Comparison of ENCODE assay signal across 22 cellular contexts in the genomic region with DNA sequence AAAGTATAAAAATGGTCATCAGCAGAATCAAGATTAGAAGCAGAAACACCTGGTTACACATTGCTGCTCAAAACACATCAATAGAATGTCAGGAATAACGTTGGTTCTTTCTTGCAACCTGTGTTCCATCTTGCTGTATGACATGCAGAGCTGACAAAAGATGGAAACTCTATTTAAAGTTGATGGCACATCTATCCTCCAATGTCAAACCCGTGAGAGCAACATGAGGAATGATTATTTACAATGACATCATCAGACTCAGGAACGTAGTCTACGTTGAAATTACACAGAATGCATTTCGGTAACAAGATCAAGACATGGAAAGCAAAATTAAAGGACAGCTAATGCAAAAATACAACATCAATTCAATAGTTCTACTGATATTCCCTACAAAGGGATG. TPM values are rescaled to one million over a fixed set of nuclear protein-coding genes. Genes with fewer than 3 reads are reported as not detected.
A peak's percentile ranks its signal among the peaks of the same experiment; 100 is the strongest.
DNase-seq lines count a peak whose midpoint lies in the region; ATAC-seq, FAIRE-seq and TF ChIP-seq lines count a peak whose summit lies in the region.
"Had no signal": no experiment of that assay in that cellular context is flagged by ENCODE, and none has a peak within 500 bp of the region (broad histone marks: within the 10 kb centered on the region; RNA-seq: fewer than 3 reads in every experiment).

No MANE protein-coding gene starts in this region.

- no peak overlapping the region for H3K4me3 Mint-ChIP-seq in activated naive CD8-positive, alpha-beta T cell treated with anti-CD3 and anti-CD28 coated beads, Interleukin-2, amount 50 U/mL, for 24 hours
- H3K4me3 Mint-ChIP-seq: B cell; CD14-positive monocyte; CD4-positive, alpha-beta T cell had no signal

- H4K20me1 ChIP-seq in HepG2 (ENCODE audit: insufficient read depth, low read length) (no peaks in the 10 kb centered on the region), K562 (replicated peaks; ENCODE audit: control insufficient read depth, insufficient read depth, low read length) (no peaks in the 10 kb centered on the region)
- H4K20me1 ChIP-seq: BLaER1 had no signal

- no peak overlapping the region for H2BK120ac ChIP-seq in neuronal stem cell (ENCODE audit: low read depth, low read length)

- no peaks in the 10 kb centered on the region for H3K9me1 ChIP-seq in K562 (ENCODE audit: control insufficient read depth, insufficient read depth, low read length)

- TF ChIP-seq RAD21 in HepG2 (CRISPR knock-in tag; IDR thresholded peaks at IDR 0.05) (no peak), K562 (CRISPR knock-in tag; conservative IDR thresholded peaks at IDR 0.05 in 1 of 2, IDR thresholded peaks at IDR 0.05 in 1 of 2) (no peak)

- H3K18ac ChIP-seq in neuronal stem cell (ENCODE audit: low read length), result no peak overlapping the region

- no peak overlapping the region for H3K4ac ChIP-seq in neuronal stem cell (ENCODE audit: low read length)

- DNase-seq in HepG2 (ENCODE audit: low spot score) (no peak), right lobe of liver (no peak), K562 (ENCODE audit: extremely low read depth in 1 of 4, low spot score in 3 of 4) (no peak), neuronal stem cell (ENCODE audit: low spot score) (no peak), GOT3 (lab: John Stamatoyannopoulos, UW) (no peak), C1 segment of cervical spinal cord (lab: John Stamatoyannopoulos, UW) (no peak)
- no peak for DNase-seq in activated CD4-positive, alpha-beta T cell treated with anti-CD3 and anti-CD28 coated beads, Interleukin-2, amount 50 U/mL, for 48 hours
- DNase-seq in activated naive CD8-positive, alpha-beta T cell treated with anti-CD3 and anti-CD28 coated beads, Interleukin-2, amount 50 U/mL, for 24 hours, result no peak
- DNase-seq: Calu3; CD4-positive, alpha-beta T cell; COR-L47; DMS153; DND-41; H7; HCEC 1CT had no signal

- H2BK12ac ChIP-seq in neuronal stem cell (ENCODE audit: low read length), result no peak overlapping the region

- FAIRE-seq in HepG2 (lab: Jason Lieb, UNC), result no peak
- no peak for FAIRE-seq in K562 (lab: Jason Lieb, UNC)
- FAIRE-seq: A204.1, G401.6, H1 had no signal

- H3K27ac Mint-ChIP-seq in activated naive CD8-positive, alpha-beta T cell treated with anti-CD3 and anti-CD28 coated beads, Interleukin-2, amount 50 U/mL, for 24 hours, result no peak overlapping the region
- H3K27ac Mint-ChIP-seq: B cell; CD14-positive monocyte; CD4-positive, alpha-beta T cell had no signal

- H4K8ac ChIP-seq in neuronal stem cell (ENCODE audit: low read depth, low read length), result no peak overlapping the region

- BruUV-seq in HepG2 (replicated peaks; lab: Mats Ljungman, UMichigan) (no TSS peak), K562 (replicated peaks; lab: Mats Ljungman, UMichigan) (no TSS peak)

- in situ Hi-C loops in HepG2 (cut with HindIII; ENCODE audit: extremely low pct_ligation_motif_present, low pct_unique_long_range_greater_than_20kb) (no loop called here), K562 (cut with MboI) (no loop called here)

- no peaks in the 10 kb centered on the region for H3K27me3 Mint-ChIP-seq in activated naive CD8-positive, alpha-beta T cell treated with anti-CD3 and anti-CD28 coated beads, Interleukin-2, amount 50 U/mL, for 24 hours
- H3K27me3 Mint-ChIP-seq: B cell; CD4-positive, alpha-beta T cell had no signal

- H3K79me2 ChIP-seq in HepG2 (ENCODE audit: insufficient read depth, low read length) (no peaks in the 10 kb centered on the region), K562 (ENCODE audit: control insufficient read depth, insufficient read depth, low read length) (no peaks in the 10 kb centered on the region)

- 12% methylated on average over 5 of the region's 5 CpGs for WGBS in HepG2 (ENCODE audit: low lambda C conversion rate)
- 71% methylated on average over 5 of the region's 5 CpGs for WGBS in right lobe of liver (ENCODE audit: insufficient coverage, low coverage, low lambda C conversion rate, missing lambda C conversion rate)
- WGBS in K562 (ENCODE audit: insufficient coverage, low coverage, missing lambda C conversion rate), result 0% methylated on average over 5 of the region's 5 CpGs
- WGBS in neuronal stem cell (ENCODE audit: extremely low coverage in 2 of 2, insufficient read length in 2 of 2, insufficient replicate concordance in 1 of 2), 2 donors, result no CpG with 5 or more reads among the region's 5 CpGs

- no peak overlapping the region for H2AK5ac ChIP-seq in neuronal stem cell (ENCODE audit: low read depth, low read length)

- H3K9me3 ChIP-seq in HepG2 (ENCODE audit: low read length) (no peaks in the 10 kb centered on the region), right lobe of liver (no peaks in the 10 kb centered on the region), K562 (replicated peaks; ENCODE audit: control insufficient read depth, insufficient read depth, low read depth, low read length) (no peaks in the 10 kb centered on the region), neuronal stem cell (replicated peaks in 1 of 2; ENCODE audit: control insufficient read depth in 2 of 2, insufficient read depth in 1 of 2, low read depth in 1 of 2, low read length in 2 of 2) (no peaks in the 10 kb centered on the region)
- H3K9me3 ChIP-seq: BLaER1 had no signal

- H3K23ac ChIP-seq in neuronal stem cell (ENCODE audit: low read depth, low read length, poor library complexity), result no peak overlapping the region

- H4K91ac ChIP-seq in neuronal stem cell (ENCODE audit: low read depth, low read length, poor library complexity), result no peak overlapping the region

- H3K4me2 ChIP-seq in HepG2 (ENCODE audit: low read depth, low read length) (no peak overlapping the region), K562 (ENCODE audit: insufficient read depth, low read length) (no peak overlapping the region), neuronal stem cell (ENCODE audit: insufficient read depth, low read length, poor library complexity, severe bottlenecking) (no peak overlapping the region)
- H3K4me2 ChIP-seq: BLaER1 had no signal

- ATAC-seq in HepG2 (no peak), right lobe of liver (no peak), K562 (no peak)
- no peak for ATAC-seq in activated naive CD8-positive, alpha-beta T cell treated with anti-CD3 and anti-CD28 coated beads, Interleukin-2, amount 50 U/mL, for 24 hours

- no peak for TF ChIP-seq POLR2A in HepG2 (IDR thresholded peaks at IDR 0.05; ENCODE audit: insufficient read depth in 1 of 2, low read depth in 2 of 2, low read length in 2 of 2)
- TF ChIP-seq POLR2A in right lobe of liver (IDR thresholded peaks at IDR 0.05), result no peak
- TF ChIP-seq POLR2A in K562 (conservative IDR thresholded peaks at IDR 0.05), result no peak

- H3K36me3 ChIP-seq in HepG2 (replicated peaks in 1 of 2; ENCODE audit: control insufficient read depth in 1 of 2, insufficient read depth in 2 of 2, low read length in 2 of 2) (no peaks in the 10 kb centered on the region), right lobe of liver (no peaks in the 10 kb centered on the region), K562 (ENCODE audit: control insufficient read depth, insufficient read depth, low read length) (no peaks in the 10 kb centered on the region), neuronal stem cell (replicated peaks in 1 of 2; ENCODE audit: control insufficient read depth in 2 of 2, insufficient read depth in 2 of 2, low read length in 2 of 2) (no peaks in the 10 kb centered on the region)
- H3K36me3 ChIP-seq: BLaER1 had no signal

- no peaks in the 10 kb centered on the region for H3K79me1 ChIP-seq in neuronal stem cell (ENCODE audit: low read depth, low read length)

- H3K14ac ChIP-seq in neuronal stem cell (ENCODE audit: low read length), result no peak overlapping the region

- intact Hi-C loops in HepG2 (cut with micrococcal nuclease; ENCODE audit: unreplicated experiment), result no loop called here
- intact Hi-C loops in right lobe of liver (cut with DNase I), result no loop called here
- intact Hi-C loops in K562 (cut with micrococcal nuclease), result no loop called here

- H3K9ac ChIP-seq in HepG2 (ENCODE audit: insufficient read depth, low read depth, low read length) (no peak overlapping the region), K562 (ENCODE audit: insufficient read depth in 1 of 2, low read depth in 2 of 2, low read length in 2 of 2) (no peak overlapping the region), neuronal stem cell (ENCODE audit: low read depth, low read length, poor library complexity) (no peak overlapping the region)
- H3K9ac ChIP-seq: BLaER1 had no signal

- POLR2A ChIA-PET in HepG2 (lab: Yijun Ruan, JAX) (no interaction called here), K562 (lab: Yijun Ruan, JAX) (interaction anchor here (1.1 kb wide), 1 partner anchor 13 kb away, joined by 4 read pairs; no protein-coding TSS in a partner anchor)

- TF ChIP-seq CTCF in HepG2 (CRISPR knock-in tag; IDR thresholded peaks at IDR 0.05) (no peak), right lobe of liver (IDR thresholded peaks at IDR 0.05) (no peak), K562 (IDR thresholded peaks at IDR 0.05 in 2 of 3, conservative IDR thresholded peaks at IDR 0.05 in 1 of 3; ENCODE audit: insufficient read depth in 2 of 3, low read depth in 1 of 3, low read length in 3 of 3) (no peak)

- H3K27me3 ChIP-seq in HepG2 (ENCODE audit: control insufficient read depth in 1 of 2, insufficient read depth in 2 of 2, low read length in 2 of 2) (no peaks in the 10 kb centered on the region; a peak in 2 of 5 replicates), right lobe of liver (no peaks in the 10 kb centered on the region), K562 (ENCODE audit: control insufficient read depth in 2 of 2, insufficient read depth in 2 of 2, low read length in 2 of 2) (no peaks in the 10 kb centered on the region), neuronal stem cell (ENCODE audit: control insufficient read depth in 3 of 3, insufficient read depth in 3 of 3, low read depth in 1 of 3, low read length in 3 of 3) (no peaks in the 10 kb centered on the region)
- H3K27me3 ChIP-seq: BLaER1 had no signal

- H3K9me3 Mint-ChIP-seq in activated naive CD8-positive, alpha-beta T cell treated with anti-CD3 and anti-CD28 coated beads, Interleukin-2, amount 50 U/mL, for 24 hours, result no peaks in the 10 kb centered on the region
- H3K9me3 Mint-ChIP-seq: CD4-positive, alpha-beta T cell had no signal

- no peak overlapping the region for H2BK5ac ChIP-seq in neuronal stem cell (ENCODE audit: low read length)

- CTCF ChIA-PET in HepG2 (lab: Yijun Ruan, JAX; ENCODE audit: low intra/inter-chr PET ratio, low total read pairs) (no interaction called here), K562 (lab: Yijun Ruan, JAX; ENCODE audit: low intra/inter-chr PET ratio) (no interaction called here)

- no peak overlapping the region for H2AFZ ChIP-seq in HepG2 (ENCODE audit: low read length)
- H2AFZ ChIP-seq in K562 (ENCODE audit: low read depth, low read length), result no peak overlapping the region
- H2AFZ ChIP-seq in neuronal stem cell (ENCODE audit: low read length), result peak overlapping the region; percentile 45

- 0 out of 2 replicates have a peak, but pooled peaks cover under 1% of the 10 kb centered on the region for H3K4me1 ChIP-seq in HepG2 (ENCODE audit: insufficient read depth, low read length)
- H3K4me1 ChIP-seq in right lobe of liver, result no peaks in the 10 kb centered on the region
- no peaks in the 10 kb centered on the region for H3K4me1 ChIP-seq in K562 (replicated peaks in 1 of 2; ENCODE audit: control insufficient read depth in 2 of 2, insufficient read depth in 2 of 2, low read length in 2 of 2)
- peaks cover 0 to 2% of the 10 kb centered on the region in 2 donors for H3K4me1 ChIP-seq in neuronal stem cell (ENCODE audit: control insufficient read depth in 2 of 2, insufficient read depth in 1 of 2, low read depth in 1 of 2, low read length in 2 of 2)

- H3K4me3 ChIP-seq in HepG2 (replicated peaks in 1 of 3; ENCODE audit: insufficient read depth in 1 of 3, low read depth in 2 of 3, low read length in 3 of 3) (no peak overlapping the region), right lobe of liver (no peak overlapping the region), K562 (no peak overlapping the region), neuronal stem cell (ENCODE audit: low read length in 2 of 2) (no peak overlapping the region)
- H3K4me3 ChIP-seq: BLaER1 had no signal

- no peak overlapping the region for H2BK15ac ChIP-seq in neuronal stem cell (ENCODE audit: low read length)

- H3K4me1 Mint-ChIP-seq in activated naive CD8-positive, alpha-beta T cell treated with anti-CD3 and anti-CD28 coated beads, Interleukin-2, amount 50 U/mL, for 24 hours, result peaks cover 16% of the 10 kb centered on the region
- H3K4me1 Mint-ChIP-seq: CD14-positive monocyte had no signal

- H3K36me3 Mint-ChIP-seq in activated naive CD8-positive, alpha-beta T cell treated with anti-CD3 and anti-CD28 coated beads, Interleukin-2, amount 50 U/mL, for 24 hours (ENCODE audit: low read depth), result peaks cover 3% of the 10 kb centered on the region
- H3K36me3 Mint-ChIP-seq: CD14-positive monocyte had no signal

- H3K27ac ChIP-seq in HepG2 (ENCODE audit: extremely low read length, insufficient read depth, low read length) (no peak overlapping the region), right lobe of liver (no peak overlapping the region), K562 (ENCODE audit: extremely low read depth, low read depth, low read length) (no peak overlapping the region), neuronal stem cell (replicated peaks; ENCODE audit: low read length) (no peak overlapping the region)
- H3K27ac ChIP-seq: 22Rv1, BLaER1 had no signal

- TF ChIP-seq EP300 in HepG2 (IDR thresholded peaks at IDR 0.05; ENCODE audit: low read depth in 2 of 2, low read length in 2 of 2) (no peak), HepG2 (CRISPR knock-in tag; IDR thresholded peaks at IDR 0.05; ENCODE audit: borderline replicate concordance) (no peak), K562 (IDR thresholded peaks at IDR 0.05; ENCODE audit: low read length) (no peak)

RNA-seq across cellular contexts. Expression of gene TTN, which starts 26.2 kb away (rescaled TPM):
- under 0.01 TPM in 2 replicates for total RNA-seq in HepG2 (2016; rRNA removed; fragmentation: Illumina TruSeq; extraction: Trizol)
- total RNA-seq in HepG2 (2016; cell fraction: cytosol; rRNA removed; fragmentation: Illumina TruSeq; extraction: Trizol; ENCODE audit: low read depth), result not detected in 2 replicates
- under 0.01 TPM in 2 replicates for total RNA-seq in HepG2 (2016; cell fraction: insoluble cytoplasmic fraction; rRNA removed; fragmentation: Illumina TruSeq; extraction: Trizol)
- total RNA-seq in HepG2 (2016; cell fraction: membrane; rRNA removed; fragmentation: Illumina TruSeq; extraction: Trizol), result not detected in 2 replicates
- under 0.01 and 0.06 TPM in 2 replicates for total RNA-seq in HepG2 (2016; cell fraction: nucleus; rRNA removed; fragmentation: Illumina TruSeq; extraction: Trizol)
- polyA plus RNA-seq in HepG2 (2011; rRNA removed), result under 0.01 TPM in 1 of 2 replicates, not detected in the other
- polyA plus RNA-seq in HepG2 (2011; cell fraction: cytosol; rRNA removed), result under 0.01 TPM in 2 replicates
- 0.02 TPM in 2 replicates for polyA plus RNA-seq in HepG2 (2011; cell fraction: nucleus; rRNA removed)
- 0.08 and 0.12 TPM in 2 replicates for polyA plus RNA-seq in HepG2 (2012)
- not detected in 2 replicates for polyA plus RNA-seq in HepG2 (2016; cell fraction: cytosol; fragmentation: Illumina TruSeq; extraction: Trizol; ENCODE audit: low read depth)
- not detected in 2 replicates for polyA plus RNA-seq in HepG2 (2016; cell fraction: insoluble cytoplasmic fraction; fragmentation: Illumina TruSeq; extraction: Trizol; ENCODE audit: low read depth)
- polyA plus RNA-seq in HepG2 (2016; cell fraction: membrane; fragmentation: Illumina TruSeq; extraction: Trizol; ENCODE audit: low read depth), result not detected in 2 replicates
- 0.01 TPM in 1 of 2 replicates, not detected in the other for polyA plus RNA-seq in HepG2 (2016; cell fraction: nucleus; fragmentation: Illumina TruSeq; extraction: Trizol; ENCODE audit: insufficient read depth, low read depth)
- polyA minus RNA-seq in HepG2 (2011; rRNA and poly(A)+ RNA removed; ENCODE audit: low replicate concordance), result under 0.01 and 0.02 TPM in 2 replicates
- polyA minus RNA-seq in HepG2 (2011; cell fraction: cytosol; rRNA and poly(A)+ RNA removed), result under 0.01 TPM in 1 of 2 replicates, not detected in the other
- 0.13 and 1.1 TPM in 2 replicates for polyA minus RNA-seq in HepG2 (2011; cell fraction: nucleus; rRNA and poly(A)+ RNA removed)
- 1 to 10 TPM in 3 of 6 experiments, under 1 TPM in 3; 0.42 to 9.5 (median 0.97) TPM for total RNA-seq in right lobe of liver
- 0.02 and 0.09 TPM in 2 replicates for total RNA-seq in K562 (2011; cell fraction: chromatin; rRNA removed; ENCODE audit: low replicate concordance)
- under 0.01 TPM in 2 replicates for total RNA-seq in K562 (2011; cell fraction: nucleolus; rRNA removed)
- total RNA-seq in K562 (2011; cell fraction: nucleoplasm; rRNA removed), result under 0.01 and 0.31 TPM in 2 replicates
- total RNA-seq in K562 (2014; rRNA removed), result under 0.01 TPM in 1 of 2 replicates, not detected in the other
- under 0.01 TPM in 2 replicates for total RNA-seq in K562 (2014; rRNA removed; fragmentation: Illumina TruSeq; extraction: Trizol)
- total RNA-seq in K562 (2015; rRNA removed; fragmentation: Illumina TruSeq; extraction: Trizol), result under 0.01 and 0.07 TPM in 2 replicates
- 0.07 and 0.20 TPM in 2 replicates for total RNA-seq in K562 (2021)
- polyA plus RNA-seq in K562 (2011; rRNA removed), result 0.01 TPM in 1 of 2 replicates, not detected in the other
- 0.06 TPM in 1 of 2 replicates, not detected in the other for polyA plus RNA-seq in K562 (2011; cell fraction: cytosol; rRNA removed)
- under 0.01 and 0.01 TPM in 2 replicates for polyA plus RNA-seq in K562 (2011; cell fraction: nucleus; rRNA removed)
- polyA plus RNA-seq in K562 (2012), result 0.18 and 0.43 TPM in 2 replicates
- polyA plus RNA-seq in K562 (2014; fragmentation: Illumina TruSeq; extraction: Trizol), result not detected in 2 replicates
- under 1 TPM; 0.11 TPM for polyA plus RNA-seq in K562 (2014; fragmentation: Nextera tagmentation; extraction: Ambion mirVana)
- under 0.01 TPM in 1 of 2 replicates, not detected in the other for polyA plus RNA-seq in K562 (2014; rRNA removed)
- polyA minus RNA-seq in K562 (2011; rRNA and poly(A)+ RNA removed), result 0.06 and 0.07 TPM in 2 replicates
- not detected in 2 replicates for polyA minus RNA-seq in K562 (2011; cell fraction: cytosol; rRNA and poly(A)+ RNA removed)
- 0.13 and 0.22 TPM in 2 replicates for polyA minus RNA-seq in K562 (2011; cell fraction: nucleus; rRNA and poly(A)+ RNA removed)
- polyA plus RNA-seq in neuronal stem cell (2013, experiment 1 of 2), result 0.01 TPM
- polyA plus RNA-seq in neuronal stem cell (2013, experiment 2 of 2), result 0.01 TPM
